Comparison of ENCODE assay signal across 14 cellular contexts in genomic region chr1:166843769-166844596, GRCh38. TPM values are rescaled to one million over a fixed set of nuclear protein-coding genes. Genes with fewer than 3 reads are reported as not detected.
DNase-seq lines count a peak whose midpoint lies in the region; ATAC-seq and TF ChIP-seq lines count a peak whose summit lies in the region.
"Had no signal": no experiment of that assay in that cellular context is flagged by ENCODE, and none has a peak within 500 bp of the region (broad histone marks: within the 10 kb centered on the region; RNA-seq: fewer than 3 reads in every experiment).

No MANE protein-coding gene starts in this region.

- H3K27ac Mint-ChIP-seq in natural killer cell treated with Interleukin-12 subunit alpha and Interleukin-12 subunit beta and Interleukin-15 and Interleukin-18, amount 100 ng/mL, for 72 hours: peak overlapping the region; percentile 11 to 32
- H3K27ac Mint-ChIP-seq in natural killer cell (peak overlapping the region in 1 of 2 donors; percentile 73), neural crest cell (ENCODE audit: unreplicated experiment) (no peak overlapping the region)

- no peaks in the 10 kb centered on the region for H3K9me3 Mint-ChIP-seq in natural killer cell treated with Interleukin-12 subunit alpha and Interleukin-12 subunit beta and Interleukin-15 and Interleukin-18, amount 100 ng/mL, for 72 hours
- H3K9me3 Mint-ChIP-seq in natural killer cell: no peaks in the 10 kb centered on the region
- no peaks in the 10 kb centered on the region for H3K9me3 Mint-ChIP-seq in neural crest cell

- H3K4me3 ChIP-seq in fibroblast of pulmonary artery (replicated peaks; ENCODE audit: low read depth, low read length): no peak overlapping the region
- no peak overlapping the region for H3K4me3 ChIP-seq in aorta (ENCODE audit: low read length in 2 of 2)
- H3K4me3 ChIP-seq: BLaER1 treated with 17β-estradiol and CSF1 and Interleukin-3, amounts not matched to agents 10 nM and 100 nM had no signal

- intact Hi-C loops in natural killer cell (cut with micrococcal nuclease) (no loop called here), aorta (cut with DNase I) (no loop called here)

- peaks cover 35 to 48% of the 10 kb centered on the region in 2 donors for H3K4me1 Mint-ChIP-seq in natural killer cell treated with Interleukin-12 subunit alpha and Interleukin-12 subunit beta and Interleukin-15 and Interleukin-18, amount 100 ng/mL, for 72 hours (ENCODE audit: low read depth in 2 of 2)
- peaks cover 40 to 59% of the 10 kb centered on the region in 2 donors for H3K4me1 Mint-ChIP-seq in natural killer cell
- peaks cover 30% of the 10 kb centered on the region for H3K4me1 Mint-ChIP-seq in neural crest cell

- WGBS in aorta, 2 donors: 38 to 51% methylated on average over 7 of the region's 7 CpGs

- H3K36me3 ChIP-seq in aorta (ENCODE audit: control insufficient read depth in 1 of 2, insufficient read depth in 2 of 2, low read length in 1 of 2): peaks cover 0 to 13% of the 10 kb centered on the region in 2 donors

- no peaks in the 10 kb centered on the region for H3K9me3 ChIP-seq in aorta (ENCODE audit: control insufficient read depth, low read length)
- H3K9me3 ChIP-seq: BLaER1 treated with 17β-estradiol and CSF1 and Interleukin-3, amounts not matched to agents 10 nM and 100 nM had no signal

- peak overlapping the region; percentile 39 to 45 for H3K27ac ChIP-seq in aorta (ENCODE audit: low read depth in 1 of 2, low read length in 2 of 2)
- H3K27ac ChIP-seq: BLaER1 treated with 17β-estradiol and CSF1 and Interleukin-3, amounts not matched to agents 10 nM and 100 nM; HL-60 had no signal

- no peak overlapping the region for H3K4me3 Mint-ChIP-seq in natural killer cell treated with Interleukin-12 subunit alpha and Interleukin-12 subunit beta and Interleukin-15 and Interleukin-18, amount 100 ng/mL, for 72 hours
- H3K4me3 Mint-ChIP-seq in natural killer cell (no peak overlapping the region), neural crest cell (peak overlapping the region; percentile 24)

- DNase-seq in natural killer cell treated with Interleukin-12 subunit alpha and Interleukin-12 subunit beta and Interleukin-15 and Interleukin-18, amount 100 ng/mL, for 72 hours (ENCODE audit: low spot score): no peak
- DNase-seq in natural killer cell: no peak
- peak; percentile 16 for DNase-seq in fibroblast of pulmonary artery (ENCODE audit: low read depth)
- no peak for DNase-seq in neural crest cell (ENCODE audit: low read depth, low spot score)
- no peak for DNase-seq in aorta
- DNase-seq in cortex of kidney (lab: John Stamatoyannopoulos, UW): no peak
- DNase-seq in SW 1271 (lab: John Stamatoyannopoulos, UW): no peak
- DNase-seq in DMS79 treated with DMSO at 0.1 percent for 48 hours (lab: John Stamatoyannopoulos, UW): no peak
- DNase-seq: activated CD4-positive, alpha-beta T cell treated with anti-CD3 and anti-CD28 coated beads, Interleukin-2, amount 50 U/mL, for 4 hours; dermis blood vessel endothelial cell; NCI-H187; stimulated activated CD4-positive, alpha-beta T cell treated with anti-CD3 and anti-CD28 coated beads, Interleukin-4, amount 100 ng/mL, for 1 hour had no signal

- ATAC-seq in natural killer cell treated with Interleukin-12 subunit alpha and Interleukin-12 subunit beta and Interleukin-15 and Interleukin-18, amount 100 ng/mL, for 72 hours: no peak
- ATAC-seq in natural killer cell (no peak), aorta (ENCODE audit: low FRiP score) (no peak)

- TF ChIP-seq CTCF in natural killer cell (IDR thresholded peaks at IDR 0.05): no peak
- TF ChIP-seq CTCF in fibroblast of pulmonary artery (IDR thresholded peaks at IDR 0.05; ENCODE audit: low read length, missing control alignments): no peak
- TF ChIP-seq CTCF in neural crest cell (conservative IDR thresholded peaks at IDR 0.05): no peak

- H3K27me3 ChIP-seq in aorta (ENCODE audit: control insufficient read depth in 1 of 2, insufficient read depth in 2 of 2, low read length in 1 of 2): no peaks in the 10 kb centered on the region
- H3K27me3 ChIP-seq: BLaER1 treated with 17β-estradiol and CSF1 and Interleukin-3, amounts not matched to agents 10 nM and 100 nM had no signal

- H3K27me3 Mint-ChIP-seq in natural killer cell treated with Interleukin-12 subunit alpha and Interleukin-12 subunit beta and Interleukin-15 and Interleukin-18, amount 100 ng/mL, for 72 hours: no peaks in the 10 kb centered on the region
- no peaks in the 10 kb centered on the region for H3K27me3 Mint-ChIP-seq in natural killer cell (ENCODE audit: low read depth in 2 of 2)
- H3K27me3 Mint-ChIP-seq in neural crest cell (ENCODE audit: low read depth): no peaks in the 10 kb centered on the region

- H3K4me1 ChIP-seq in aorta (ENCODE audit: control insufficient read depth in 1 of 2, insufficient read depth in 2 of 2, low read length in 2 of 2): peaks cover 4 to 6% of the 10 kb centered on the region in 2 donors

- H3K36me3 Mint-ChIP-seq in natural killer cell treated with Interleukin-12 subunit alpha and Interleukin-12 subunit beta and Interleukin-15 and Interleukin-18, amount 100 ng/mL, for 72 hours: peaks cover 39% of the 10 kb centered on the region
- H3K36me3 Mint-ChIP-seq in natural killer cell (peaks cover 17% of the 10 kb centered on the region), neural crest cell (ENCODE audit: low read depth) (peaks cover 38% of the 10 kb centered on the region)

RNA-seq across cellular contexts. Expression of gene POGK, which starts 4.7 kb away (rescaled TPM):
- 10 to 100 TPM; 30.3 to 53.1 TPM for total RNA-seq in natural killer cell treated with Interleukin-12 subunit alpha and Interleukin-12 subunit beta and Interleukin-15 and Interleukin-18, amount 100 ng/mL, for 72 hours
- total RNA-seq in natural killer cell: 10 to 100 TPM; 14.2 to 19.7 (median 19.2) TPM
- 57.3 and 60.0 TPM in 2 replicates for total RNA-seq in neural crest cell
- 10 to 100 TPM; 38.0 to 40.4 TPM for total RNA-seq in aorta
- polyA plus RNA-seq in aorta: 10 to 100 TPM; 11.5 to 13.8 TPM

RNA-seq across cellular contexts. Expression of gene TADA1, which starts 32.1 kb away (rescaled TPM):
- 10 to 100 TPM in 1 of 2 donors, 1 to 10 TPM in 1; 9.3 to 10.2 TPM for total RNA-seq in natural killer cell treated with Interleukin-12 subunit alpha and Interleukin-12 subunit beta and Interleukin-15 and Interleukin-18, amount 100 ng/mL, for 72 hours
- 10 to 100 TPM; 11.7 to 13.7 (median 12.5) TPM for total RNA-seq in natural killer cell
- total RNA-seq in neural crest cell: 24.1 and 25.6 TPM in 2 replicates
- 1 to 10 TPM; 7.0 to 9.4 TPM for total RNA-seq in aorta
- polyA plus RNA-seq in aorta: 1 to 10 TPM; 6.1 to 6.3 TPM
